ENCODE assay signal across 9 cellular contexts in the genomic region with DNA sequence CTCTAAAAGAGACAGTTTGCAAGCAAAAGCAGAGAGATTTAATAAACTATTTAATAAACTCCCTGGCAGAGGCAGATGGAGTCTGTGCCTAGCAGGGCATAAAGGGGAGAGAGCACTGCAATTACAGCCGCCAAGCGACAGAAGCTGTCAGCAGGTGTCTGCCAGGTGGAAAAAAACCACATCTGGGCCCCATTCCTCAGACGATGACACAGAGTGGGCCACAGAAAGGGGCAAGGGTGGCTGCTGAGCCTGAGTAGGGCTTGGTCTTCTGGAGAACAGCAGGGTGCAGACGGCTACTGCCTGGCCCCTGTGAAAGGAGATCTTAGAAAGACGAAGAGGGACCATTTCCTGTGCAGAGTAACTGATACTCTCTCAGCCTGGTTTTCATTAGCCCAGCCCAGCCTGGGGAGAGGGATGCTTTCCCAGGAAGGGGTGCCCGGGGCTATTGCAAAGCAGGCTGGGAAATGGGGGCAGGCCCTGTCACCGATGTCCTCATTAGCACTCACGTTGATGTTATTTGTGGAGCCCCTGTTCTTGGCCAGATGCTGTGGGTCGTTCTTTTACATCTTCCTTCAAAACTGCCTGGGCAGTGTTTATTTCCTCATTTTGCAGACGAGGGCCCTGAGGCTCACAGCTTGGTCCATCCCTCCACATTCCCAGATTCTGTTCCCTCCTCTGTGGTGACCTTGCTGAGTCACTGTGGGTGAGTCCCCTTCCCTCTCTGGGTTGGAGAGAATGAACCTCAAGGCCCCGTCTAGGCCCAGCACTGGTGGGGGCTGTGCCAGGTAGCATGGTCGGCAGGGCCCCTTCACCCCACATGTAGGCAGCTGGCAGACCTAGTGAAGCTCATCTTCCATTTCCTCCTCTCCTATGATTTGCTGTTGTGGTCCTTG.
DNase-seq lines count a peak whose midpoint lies in the region; ATAC-seq and TF ChIP-seq lines count a peak whose summit lies in the region.
"Had no signal": no experiment of that assay in that cellular context is flagged by ENCODE, and none has a peak within 500 bp of the region (broad histone marks: within the 10 kb centered on the region; RNA-seq: fewer than 3 reads in every experiment).

No MANE protein-coding gene starts in this region.

- intact Hi-C loops in left ventricle myocardium superior (cut with micrococcal nuclease) = no loop called here

- peak overlapping the region; percentile 88 for H3K27ac Mint-ChIP-seq in chondrocyte (ENCODE audit: unreplicated experiment)

- no peak for TF ChIP-seq CTCF in chondrocyte (IDR thresholded peaks at IDR 0.05)

- peaks cover 10% of the 10 kb centered on the region for H3K27me3 Mint-ChIP-seq in chondrocyte (ENCODE audit: low read depth)

- DNase-seq in NCI-H510A treated with DMSO at 0.1 percent for 48 hours (lab: John Stamatoyannopoulos, UW) (peak; percentile 55), NCI-H510A (lab: John Stamatoyannopoulos, UW) (no peak), NCI-H2227 (lab: John Stamatoyannopoulos, UW; ENCODE audit: unreplicated experiment) (peak; percentile 70), chondrocyte (ENCODE audit: low spot score) (no peak), left ventricle myocardium superior (no peak)
- peak; percentile 36 for DNase-seq in stimulated activated CD8-positive, alpha-beta memory T cell treated with anti-CD3 and anti-CD28 coated beads, Interleukin-4, amount 100 ng/mL, for 48 hours
- DNase-seq: AML-193 had no signal

- no peak for ATAC-seq in GM19463 (IDR thresholded peaks at IDR 0.05; ENCODE audit: unreplicated experiment)
- no peak for ATAC-seq in left ventricle myocardium superior
- ATAC-seq in GM21619 (IDR thresholded peaks at IDR 0.05; ENCODE audit: unreplicated experiment) = no peak

- H3K36me3 Mint-ChIP-seq in chondrocyte (ENCODE audit: low read depth) = no peaks in the 10 kb centered on the region

- H3K9me3 Mint-ChIP-seq in chondrocyte (ENCODE audit: low read depth) = no peaks in the 10 kb centered on the region

- peaks cover 31% of the 10 kb centered on the region for H3K4me1 Mint-ChIP-seq in chondrocyte (ENCODE audit: low read depth)

- no peak overlapping the region for H3K4me3 Mint-ChIP-seq in chondrocyte (ENCODE audit: unreplicated experiment)

Comparison
In these comparisons a context has a peak if more than half of its experiments do, and no peak if none do; other contexts are left out.
1. DNase-seq: peak in NCI-H510A treated with DMSO at 0.1 percent for 48 hours (single experiment), NCI-H2227 (single experiment) and stimulated activated CD8-positive, alpha-beta memory T cell treated with anti-CD3 and anti-CD28 coated beads, Interleukin-4, amount 100 ng/mL, for 48 hours (single experiment); none in NCI-H510A (single experiment), chondrocyte (single experiment) and left ventricle myocardium superior (single experiment).